7 cellular contexts compared by ENCODE assay signal in genomic region chr4:33873791-33874190, GRCh38.
"Had no signal": no experiment of that assay in that cellular context is flagged by ENCODE, and none has a peak within 500 bp of the region (broad histone marks: within the 10 kb centered on the region; RNA-seq: fewer than 3 reads in every experiment).

No MANE protein-coding gene starts in this region.

- H3K27ac ChIP-seq: GM23248 had no signal

- H3K4me2 ChIP-seq: GM23338 had no signal

- H3K4me3 Mint-ChIP-seq: GM23338, H9 had no signal

- DNase-seq: GM23248, GOT3, H7, H9, HCEC 1CT had no signal

- H3K36me3 ChIP-seq: HAP-1 had no signal

- H3K9me3 ChIP-seq: HAP-1 had no signal

- H3K4me1 ChIP-seq: HAP-1 had no signal

- H3K4me1 Mint-ChIP-seq: GM23338, H9 had no signal

- H3K9ac ChIP-seq: GM23248 had no signal

- H3K4me3 ChIP-seq: GM23248, GM23338, HAP-1 had no signal

- H3K27ac Mint-ChIP-seq: GM23338, H9 had no signal
